Comparison of ENCODE assay signal across 22 cellular contexts in the genomic region with DNA sequence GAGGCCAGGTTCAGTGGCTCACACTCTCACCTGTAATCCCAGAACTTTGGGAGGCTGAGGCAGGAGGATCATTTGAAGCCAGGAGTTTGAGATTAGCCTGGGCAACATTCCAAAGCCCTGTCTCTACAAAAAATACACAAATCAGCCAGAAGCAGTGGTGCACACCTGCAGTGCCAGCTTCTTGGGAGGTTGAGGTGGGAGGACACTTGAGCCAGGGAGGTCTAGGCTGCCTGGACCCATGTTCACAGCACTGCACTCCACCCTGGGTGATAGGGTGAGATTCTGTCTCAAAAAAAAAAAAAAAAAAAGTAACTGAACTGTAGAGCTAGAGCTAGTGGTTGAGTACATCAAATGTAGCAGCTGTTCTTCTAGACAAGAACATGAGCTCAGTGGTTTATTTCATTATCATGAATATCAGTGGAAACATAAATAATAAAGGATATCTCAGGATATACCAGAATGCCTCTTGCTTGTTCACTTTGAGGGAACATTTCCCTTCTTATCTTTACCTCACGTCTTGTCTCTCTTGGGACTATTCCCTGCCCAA.
"Had no signal": no experiment of that assay in that cellular context is flagged by ENCODE, and none has a peak within 500 bp of the region (broad histone marks: within the 10 kb centered on the region; RNA-seq: fewer than 3 reads in every experiment).

No MANE protein-coding gene starts in this region.

- DNase-seq: hypothalamus; immature natural killer cell; kidney; left colon; left lung; lower lobe of right lung; mammary epithelial cell; mesenchymal stem cell; naive thymus-derived CD4-positive, alpha-beta T cell; ovary; right lobe of liver; stimulated activated CD4-positive, alpha-beta T cell treated with anti-CD3 and anti-CD28 coated beads, Interleukin-12 subunit alpha, Interleukin-12 subunit beta, amount 100 ng/mL, for 4 hours; stimulated activated CD4-positive, alpha-beta T cell treated with anti-CD3 and anti-CD28 coated beads, Interleukin-15, amount 100 ng/mL, for 24 hours; stimulated activated CD4-positive, alpha-beta T cell treated with anti-CD3 and anti-CD28 coated beads, Interleukin-2, amount 100 ng/mL, for 24 hours; stimulated activated CD4-positive, alpha-beta T cell treated with anti-CD3 and anti-CD28 coated beads, Interleukin-4, amount 100 ng/mL, for 1 hour; stimulated activated naive B cell treated with anti-CD40 and anti-IgM and Interleukin-4, amounts not matched to agents 10 μg/mL and 1 μg/mL and 100 μg/mL, for 72 hours; stimulated activated naive CD8-positive, alpha-beta T cell treated with anti-CD3 and anti-CD28 coated beads, Interleukin-15, Interleukin-2, amounts not matched to agents 100 U/mL and 50 U/mL, for 24 hours; stomach; testis; thyroid gland; trophoblast cell had no signal

- ATAC-seq: left colon; left lung; lower lobe of right lung; naive thymus-derived CD4-positive, alpha-beta T cell; natural killer cell treated with Interleukin-12 subunit alpha and Interleukin-12 subunit beta and Interleukin-15 and Interleukin-18, amount 100 ng/mL, for 72 hours; right lobe of liver; stimulated activated naive B cell treated with anti-CD40 and anti-IgM and Interleukin-4, amounts not matched to agents 10 μg/mL and 1 μg/mL and 100 μg/mL, for 72 hours; stimulated activated naive CD8-positive, alpha-beta T cell treated with anti-CD3 and anti-CD28 coated beads, Interleukin-15, Interleukin-2, amounts not matched to agents 100 U/mL and 50 U/mL, for 24 hours had no signal
